20 cellular contexts compared by ENCODE assay signal in the genomic region with DNA sequence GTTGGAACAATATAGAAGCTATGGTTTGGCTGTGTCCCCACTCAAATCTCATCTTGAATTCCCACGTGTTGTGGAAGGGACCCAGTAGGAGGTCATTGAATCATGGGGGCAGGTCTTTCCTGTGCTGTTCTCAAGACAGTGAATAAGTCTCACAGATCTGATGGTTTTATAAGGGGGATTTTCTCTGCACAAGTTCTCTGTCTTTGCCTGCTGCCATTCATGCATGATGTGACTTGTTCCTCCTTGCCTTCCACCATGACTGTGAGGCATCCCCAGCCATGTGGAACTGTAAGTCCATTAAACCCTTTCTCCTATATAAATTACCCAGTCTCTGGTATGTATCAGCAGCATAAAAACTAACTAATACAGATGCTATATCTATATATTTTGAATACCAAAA.
DNase-seq lines count a peak whose midpoint lies in the region; ATAC-seq, FAIRE-seq and TF ChIP-seq lines count a peak whose summit lies in the region.
"Had no signal": no experiment of that assay in that cellular context is flagged by ENCODE, and none has a peak within 500 bp of the region (broad histone marks: within the 10 kb centered on the region; RNA-seq: fewer than 3 reads in every experiment).

No MANE protein-coding gene starts in this region.

- H3K36me3 ChIP-seq in A673 (ENCODE audit: insufficient read depth, low read length, poor library complexity, severe bottlenecking) (no peaks in the 10 kb centered on the region), bronchial epithelial cell (ENCODE audit: control insufficient read depth, insufficient read depth, low read length) (no peaks in the 10 kb centered on the region)
- H3K36me3 ChIP-seq: HAP-1 had no signal

- H3K9me3 ChIP-seq in A673 (ENCODE audit: low read depth, low read length, poor library complexity, severe bottlenecking) = no peaks in the 10 kb centered on the region
- H3K9me3 ChIP-seq: A549, HAP-1 had no signal

- BruUV-seq in A673 (replicated peaks; lab: Mats Ljungman, UMichigan) = no TSS peak

- no peak for TF ChIP-seq CTCF in A673 (conservative IDR thresholded peaks at IDR 0.05; ENCODE audit: low read depth, low read length)
- no peak for TF ChIP-seq CTCF in bronchial epithelial cell (IDR thresholded peaks at IDR 0.05; ENCODE audit: insufficient read depth, low read length, severe bottlenecking)

- POLR2A ChIA-PET in A673 (lab: Charles Lee; ENCODE audit: low non-redundant PET) = no interaction called here

- no peak for FAIRE-seq in bronchial epithelial cell (lab: Jason Lieb, UNC)
- FAIRE-seq: A549, GM12891, H54 had no signal

- peak; percentile 8 for DNase-seq in A673 (ENCODE audit: low spot score)
- DNase-seq in bronchial epithelial cell (ENCODE audit: low read depth) = peak; percentile 55
- peak; percentile 45 for DNase-seq in kidney tubule cell (ENCODE audit: low spot score)
- DNase-seq in activated CD4-positive, alpha-beta T cell treated with anti-CD3 and anti-CD28 coated beads for 1 hour = no peak
- no peak for DNase-seq in cerebellum (ENCODE audit: low spot score)
- DNase-seq: 8988T; C1 segment of cervical spinal cord; Calu3; CD4-positive, alpha-beta memory T cell; COR-L47; DMS53; DMS79 treated with DMSO at 0.1 percent for 48 hours; GF-D8; GOT3; HFFc6 had no signal

- H3K4me1 ChIP-seq in A673 (ENCODE audit: insufficient read depth, low read length, poor library complexity, severe bottlenecking) = no peaks in the 10 kb centered on the region
- H3K4me1 ChIP-seq: A549, HAP-1 had no signal

- H3K27ac ChIP-seq in A673 (ENCODE audit: low read depth, low read length, poor library complexity, severe bottlenecking) = no peak overlapping the region
- H3K27ac ChIP-seq: A549 had no signal

- intact Hi-C loops in A673 (cut with micrococcal nuclease; ENCODE audit: unreplicated experiment) = no loop called here

- ATAC-seq in GM18858 (IDR thresholded peaks at IDR 0.05; ENCODE audit: unreplicated experiment) = no peak
- ATAC-seq: A549 had no signal

- H3K27me3 ChIP-seq in A673 (replicated peaks; ENCODE audit: insufficient read depth, low read depth, low read length, poor library complexity) (no peaks in the 10 kb centered on the region), bronchial epithelial cell (ENCODE audit: control insufficient read depth, insufficient read depth, low read length) (no peaks in the 10 kb centered on the region)

- CTCF ChIA-PET in A673 (lab: Charles Lee) = no interaction called here

- H3K4me3 ChIP-seq in A673 (ENCODE audit: low read depth, low read length, poor library complexity, severe bottlenecking) (no peak overlapping the region), bronchial epithelial cell (ENCODE audit: low read depth, low read length) (no peak overlapping the region)
- H3K4me3 ChIP-seq: A549, HAP-1 had no signal

Comparison
In these comparisons a context has a peak if more than half of its experiments do, and no peak if none do; other contexts are left out.
1. DNase-seq: peak in A673 (single experiment), bronchial epithelial cell (single experiment) and kidney tubule cell (single experiment); none in activated CD4-positive, alpha-beta T cell treated with anti-CD3 and anti-CD28 coated beads for 1 hour (single experiment) and cerebellum (single experiment).